Comparison of ENCODE assay signal across 10 cellular contexts in genomic region chr20:46191611-46192010, GRCh38.
"Had no signal": no experiment of that assay in that cellular context is flagged by ENCODE, and none has a peak within 500 bp of the region (broad histone marks: within the 10 kb centered on the region; RNA-seq: fewer than 3 reads in every experiment).

No MANE protein-coding gene starts in this region.

- H3K9me3 ChIP-seq: HAP-1 had no signal

- H3K4me1 ChIP-seq: HAP-1 had no signal

- H3K4me3 ChIP-seq: GM23248, HAP-1 had no signal

- H3K36me3 ChIP-seq: HAP-1 had no signal

- H2AFZ ChIP-seq: GM23248 had no signal

- H3K27ac ChIP-seq: GM23248, HL-60, KMS-11 had no signal

- H3K9ac ChIP-seq: GM23248, KMS-11 had no signal

- H3K4me2 ChIP-seq: KMS-11 had no signal

- ATAC-seq: HCT116 had no signal

- DNase-seq: GM23248, GOT3, H7, HFFc6, IMR-90, KBM-7 had no signal
